Comparison of ENCODE assay signal across 20 cellular contexts in genomic region chr13:75310005-75310580, GRCh38.
A peak's percentile ranks its signal among the peaks of the same experiment; 100 is the strongest.
DNase-seq lines count a peak whose midpoint lies in the region; ATAC-seq, FAIRE-seq and TF ChIP-seq lines count a peak whose summit lies in the region.
"Had no signal": no experiment of that assay in that cellular context is flagged by ENCODE, and none has a peak within 500 bp of the region (broad histone marks: within the 10 kb centered on the region; RNA-seq: fewer than 3 reads in every experiment).

No MANE protein-coding gene starts in this region.

- ATAC-seq in GM18867 (IDR thresholded peaks at IDR 0.05; ENCODE audit: unreplicated experiment) = peak; percentile 54
- peak; percentile 39 for ATAC-seq in HG03095 (IDR thresholded peaks at IDR 0.05; ENCODE audit: unreplicated experiment)
- peak; percentile 26 for ATAC-seq in activated naive CD8-positive, alpha-beta T cell treated with anti-CD3 and anti-CD28 coated beads, Interleukin-2, amount 50 U/mL, for 24 hours
- no peak for ATAC-seq in GM19452 (IDR thresholded peaks at IDR 0.05; ENCODE audit: unreplicated experiment)
- ATAC-seq: K562; mucosa of descending colon; stimulated activated naive CD8-positive, alpha-beta T cell treated with anti-CD3 and anti-CD28 coated beads, Interleukin-15, amount 100 ng/mL, for 72 hours had no signal

- peaks cover 69% of the 10 kb centered on the region for H3K36me3 Mint-ChIP-seq in activated naive CD8-positive, alpha-beta T cell treated with anti-CD3 and anti-CD28 coated beads, Interleukin-2, amount 50 U/mL, for 24 hours (ENCODE audit: low read depth)
- H3K36me3 Mint-ChIP-seq in chondrocyte (ENCODE audit: low read depth) = peaks cover 4% of the 10 kb centered on the region

- DNase-seq in AML-193 (lab: John Stamatoyannopoulos, UW) (peak; percentile 50 to 72), RCC 7860 (ENCODE audit: low spot score) (no peak), chondrocyte (ENCODE audit: low spot score) (no peak)
- DNase-seq in activated naive CD8-positive, alpha-beta T cell treated with anti-CD3 and anti-CD28 coated beads, Interleukin-2, amount 50 U/mL, for 24 hours = no peak
- no peak for DNase-seq in effector CD8-positive, alpha-beta T cell (lab: John Stamatoyannopoulos, UW)
- DNase-seq: activated CD8-positive, alpha-beta memory T cell treated with anti-CD3 and anti-CD28 coated beads, Interleukin-2, amount 50 U/mL, for 48 hours; glutamatergic neuron; mucosa of descending colon; NCI-H1436 treated with DMSO at 0.1 percent for 48 hours; NCI-H446; ovary; PC-9; small intestine; stimulated activated naive CD8-positive, alpha-beta T cell treated with anti-CD3 and anti-CD28 coated beads, Interleukin-15, amount 100 ng/mL, for 72 hours; SW 1271 had no signal

- H3K9me3 Mint-ChIP-seq in activated naive CD8-positive, alpha-beta T cell treated with anti-CD3 and anti-CD28 coated beads, Interleukin-2, amount 50 U/mL, for 24 hours = peaks cover 6% of the 10 kb centered on the region
- H3K9me3 Mint-ChIP-seq in chondrocyte (ENCODE audit: low read depth) = peaks cover 4% of the 10 kb centered on the region

- H3K4me3 Mint-ChIP-seq in activated naive CD8-positive, alpha-beta T cell treated with anti-CD3 and anti-CD28 coated beads, Interleukin-2, amount 50 U/mL, for 24 hours = peak overlapping the region; percentile 81
- H3K4me3 Mint-ChIP-seq in chondrocyte (ENCODE audit: unreplicated experiment) = no peak overlapping the region

- H3K4me1 Mint-ChIP-seq in activated naive CD8-positive, alpha-beta T cell treated with anti-CD3 and anti-CD28 coated beads, Interleukin-2, amount 50 U/mL, for 24 hours = peaks cover 83% of the 10 kb centered on the region
- peaks cover 6% of the 10 kb centered on the region for H3K4me1 Mint-ChIP-seq in chondrocyte (ENCODE audit: low read depth)

- no peak for FAIRE-seq in RCC 7860 (lab: Jason Lieb, UNC)
- FAIRE-seq: K562, keratinocyte, small intestine had no signal

- H3K27me3 Mint-ChIP-seq in activated naive CD8-positive, alpha-beta T cell treated with anti-CD3 and anti-CD28 coated beads, Interleukin-2, amount 50 U/mL, for 24 hours = no peaks in the 10 kb centered on the region
- H3K27me3 Mint-ChIP-seq in chondrocyte (ENCODE audit: low read depth) = no peaks in the 10 kb centered on the region
- H3K27me3 Mint-ChIP-seq: stimulated activated naive CD8-positive, alpha-beta T cell treated with anti-CD3 and anti-CD28 coated beads, Interleukin-15, amount 100 ng/mL, for 72 hours had no signal

- no peak for TF ChIP-seq CTCF in chondrocyte (IDR thresholded peaks at IDR 0.05)

- peak overlapping the region; percentile 87 for H3K27ac Mint-ChIP-seq in activated naive CD8-positive, alpha-beta T cell treated with anti-CD3 and anti-CD28 coated beads, Interleukin-2, amount 50 U/mL, for 24 hours
- H3K27ac Mint-ChIP-seq in chondrocyte (ENCODE audit: unreplicated experiment) = no peak overlapping the region

Comparison
In these comparisons a context has a peak if more than half of its experiments do, and no peak if none do; other contexts are left out.
1. DNase-seq: peak in AML-193 (2 of 2); none in activated naive CD8-positive, alpha-beta T cell treated with anti-CD3 and anti-CD28 coated beads, Interleukin-2, amount 50 U/mL, for 24 hours (single experiment), RCC 7860 (single experiment), chondrocyte (single experiment) and effector CD8-positive, alpha-beta T cell (single experiment).